8 cellular contexts compared by ENCODE assay signal in the genomic region with DNA sequence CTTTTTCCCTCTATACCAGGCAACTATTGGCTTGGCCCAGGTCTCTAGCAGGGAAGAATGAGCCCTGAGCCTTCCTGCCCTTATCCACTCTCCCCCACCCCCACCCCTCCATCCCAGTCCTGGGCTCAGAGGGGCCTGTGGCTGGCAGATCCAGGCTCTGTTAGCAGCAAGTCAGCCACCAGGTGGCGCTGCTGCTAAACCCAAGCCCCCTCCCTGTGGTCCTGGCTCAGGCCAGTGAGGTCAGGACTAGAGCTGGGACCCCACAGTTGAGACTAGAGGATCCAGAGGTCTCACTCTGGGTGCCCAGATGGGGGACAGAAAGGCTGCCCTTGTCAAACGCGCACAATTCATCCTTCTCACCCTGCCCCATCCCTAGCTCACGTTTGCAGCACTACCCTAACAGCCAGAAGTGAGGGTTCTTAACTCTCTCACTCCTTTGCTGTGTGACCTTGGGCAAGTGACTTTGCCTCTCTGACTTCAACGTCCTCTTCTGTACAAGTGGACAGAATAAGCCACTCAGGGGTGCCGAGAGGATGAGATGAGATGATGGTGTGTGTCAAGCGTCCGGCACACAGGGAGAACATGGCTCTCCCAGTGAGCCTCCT. TPM values are rescaled to one million over a fixed set of nuclear protein-coding genes. Genes with fewer than 3 reads are reported as not detected.
DNase-seq lines count a peak whose midpoint lies in the region; ATAC-seq and TF ChIP-seq lines count a peak whose summit lies in the region.

No MANE protein-coding gene starts in this region.

- no peaks in the 10 kb centered on the region for H3K9me3 Mint-ChIP-seq in activated T-helper 1 cell treated with anti-CD3 and anti-CD28 coated beads, Interleukin-12 subunit alpha, Interleukin-12 subunit beta, Interleukin-2, Interleukin-4 antibody, amounts not matched to agents 30 ng/mL and 10 ng/mL and 1 ng/mL, durations not matched to agents 14 hours and 24 hours and 36 hours
- H3K9me3 Mint-ChIP-seq in osteocyte (ENCODE audit: unreplicated experiment): no peaks in the 10 kb centered on the region

- no peaks in the 10 kb centered on the region for H3K4me1 Mint-ChIP-seq in activated T-helper 1 cell treated with anti-CD3 and anti-CD28 coated beads, Interleukin-12 subunit alpha, Interleukin-12 subunit beta, Interleukin-2, Interleukin-4 antibody, amounts not matched to agents 30 ng/mL and 10 ng/mL and 1 ng/mL, durations not matched to agents 14 hours and 24 hours and 36 hours (ENCODE audit: low read depth)
- peaks cover 5% of the 10 kb centered on the region for H3K4me1 Mint-ChIP-seq in osteocyte (ENCODE audit: unreplicated experiment)

- peak; percentile 57 for ATAC-seq in GM19395 (IDR thresholded peaks at IDR 0.05; ENCODE audit: unreplicated experiment)
- no peak for ATAC-seq in GM18870 (IDR thresholded peaks at IDR 0.05; ENCODE audit: unreplicated experiment)

- no peaks in the 10 kb centered on the region for H3K36me3 Mint-ChIP-seq in activated T-helper 1 cell treated with anti-CD3 and anti-CD28 coated beads, Interleukin-12 subunit alpha, Interleukin-12 subunit beta, Interleukin-2, Interleukin-4 antibody, amounts not matched to agents 30 ng/mL and 10 ng/mL and 1 ng/mL, durations not matched to agents 14 hours and 24 hours and 36 hours (ENCODE audit: low read depth)
- H3K36me3 Mint-ChIP-seq in osteocyte (ENCODE audit: unreplicated experiment): no peaks in the 10 kb centered on the region

- TF ChIP-seq CTCF in C4-2B (conservative IDR thresholded peaks at IDR 0.05): peak; percentile 87
- TF ChIP-seq CTCF in osteocyte (IDR thresholded peaks at IDR 0.05): peak; percentile 94

- no peak overlapping the region for H3K27ac Mint-ChIP-seq in activated T-helper 1 cell treated with anti-CD3 and anti-CD28 coated beads, Interleukin-12 subunit alpha, Interleukin-12 subunit beta, Interleukin-2, Interleukin-4 antibody, amounts not matched to agents 30 ng/mL and 10 ng/mL and 1 ng/mL, durations not matched to agents 14 hours and 24 hours and 36 hours
- no peak overlapping the region for H3K27ac Mint-ChIP-seq in osteocyte (ENCODE audit: unreplicated experiment)

- intact Hi-C loops in activated T-helper 1 cell treated with anti-CD3 and anti-CD28 coated beads, Interleukin-12 subunit alpha, Interleukin-12 subunit beta, Interleukin-2, Interleukin-4 antibody, amounts not matched to agents 30 ng/mL and 10 ng/mL and 1 ng/mL, durations not matched to agents 14 hours and 24 hours and 36 hours (cut with micrococcal nuclease): loop anchor here (1.0 kb wide), 3 partner anchors 114 to 707 kb away; no protein-coding TSS in a partner anchor

- peaks cover 3% of the 10 kb centered on the region for H3K27me3 Mint-ChIP-seq in activated T-helper 1 cell treated with anti-CD3 and anti-CD28 coated beads, Interleukin-12 subunit alpha, Interleukin-12 subunit beta, Interleukin-2, Interleukin-4 antibody, amounts not matched to agents 30 ng/mL and 10 ng/mL and 1 ng/mL, durations not matched to agents 14 hours and 24 hours and 36 hours (ENCODE audit: insufficient read depth)
- H3K27me3 Mint-ChIP-seq in osteocyte (ENCODE audit: unreplicated experiment): peaks cover 48% of the 10 kb centered on the region

- DNase-seq in NOMO-1 treated with DMSO at 0.1 percent for 48 hours (lab: John Stamatoyannopoulos, UW; ENCODE audit: unreplicated experiment): peak; percentile 2
- peak; percentile 17 for DNase-seq in activated T-helper 1 cell treated with anti-CD3 and anti-CD28 coated beads, Interleukin-12 subunit alpha, Interleukin-12 subunit beta, Interleukin-2, Interleukin-4 antibody, amounts not matched to agents 30 ng/mL and 10 ng/mL and 1 ng/mL, durations not matched to agents 14 hours and 24 hours and 36 hours (ENCODE audit: low spot score)
- DNase-seq in foreskin melanocyte: peak; percentile 12
- no peak for DNase-seq in osteocyte (ENCODE audit: extremely low spot score, unreplicated experiment)
- no peak for DNase-seq in NCI-H226

- no peak overlapping the region for H3K27ac ChIP-seq in C4-2B

- no peak overlapping the region for H3K4me3 Mint-ChIP-seq in activated T-helper 1 cell treated with anti-CD3 and anti-CD28 coated beads, Interleukin-12 subunit alpha, Interleukin-12 subunit beta, Interleukin-2, Interleukin-4 antibody, amounts not matched to agents 30 ng/mL and 10 ng/mL and 1 ng/mL, durations not matched to agents 14 hours and 24 hours and 36 hours
- no peak overlapping the region for H3K4me3 Mint-ChIP-seq in osteocyte (ENCODE audit: unreplicated experiment)

RNA-seq across cellular contexts. Expression of a gene that starts 46.8 kb away (rescaled TPM):
- not detected in 2 replicates for total RNA-seq in activated T-helper 1 cell treated with anti-CD3 and anti-CD28 coated beads, Interleukin-12 subunit alpha, Interleukin-12 subunit beta, Interleukin-2, Interleukin-4 antibody, amounts not matched to agents 30 ng/mL and 10 ng/mL and 1 ng/mL, durations not matched to agents 14 hours and 24 hours and 36 hours
- 38.4 and 39.1 TPM in 2 replicates for total RNA-seq in osteocyte

Comparison
In these comparisons a context has a peak if more than half of its experiments do, and no peak if none do; other contexts are left out.
1. DNase-seq: peak in NOMO-1 treated with DMSO at 0.1 percent for 48 hours (single experiment), activated T-helper 1 cell treated with anti-CD3 and anti-CD28 coated beads, Interleukin-12 subunit alpha, Interleukin-12 subunit beta, Interleukin-2, Interleukin-4 antibody, amounts not matched to agents 30 ng/mL and 10 ng/mL and 1 ng/mL, durations not matched to agents 14 hours and 24 hours and 36 hours (single experiment) and foreskin melanocyte (single experiment); none in osteocyte (single experiment) and NCI-H226 (single experiment).
2. RNA of a gene that starts 46.8 kb away (total RNA-seq): 38.4 to 39.1 TPM in osteocyte; not detected in activated T-helper 1 cell treated with anti-CD3 and anti-CD28 coated beads, Interleukin-12 subunit alpha, Interleukin-12 subunit beta, Interleukin-2, Interleukin-4 antibody, amounts not matched to agents 30 ng/mL and 10 ng/mL and 1 ng/mL, durations not matched to agents 14 hours and 24 hours and 36 hours; every median in the first group is over 10 times any median in the second.